In genomic region chr5:1506242-1507015, GRCh38 we compare ENCODE assay signal across 17 cellular contexts. TPM values are rescaled to one million over a fixed set of nuclear protein-coding genes. Genes with fewer than 3 reads are reported as not detected.
DNase-seq lines count a peak whose midpoint lies in the region; TF ChIP-seq lines count a peak whose summit lies in the region.
"Had no signal": no experiment of that assay in that cellular context is flagged by ENCODE, and none has a peak within 500 bp of the region (broad histone marks: within the 10 kb centered on the region; RNA-seq: fewer than 3 reads in every experiment).

No MANE protein-coding gene starts in this region.

- no peak overlapping the region for H3K27ac ChIP-seq in CD8-positive, alpha-beta memory T cell (ENCODE audit: low read depth, low read length)
- H3K27ac ChIP-seq in OCI-LY7 (ENCODE audit: low read depth, low read length, poor library complexity, severe bottlenecking) = no peak overlapping the region
- H3K27ac ChIP-seq in neuronal stem cell (replicated peaks; ENCODE audit: low read length) = no peak overlapping the region
- H3K27ac ChIP-seq in suprapubic skin = no peak overlapping the region
- H3K27ac ChIP-seq: colonic mucosa, parathyroid adenoma had no signal

- peaks cover 0 to 3% of the 10 kb centered on the region in 2 donors for H3K27me3 Mint-ChIP-seq in CD8-positive, alpha-beta memory T cell

- peak overlapping the region; percentile 49 for H2BK5ac ChIP-seq in neuronal stem cell (ENCODE audit: low read length)

- H3K4me1 ChIP-seq in CD8-positive, alpha-beta memory T cell (ENCODE audit: insufficient read depth, low read length) = peaks cover 46% of the 10 kb centered on the region
- H3K4me1 ChIP-seq in OCI-LY7 (ENCODE audit: insufficient read depth, low read length, poor library complexity, severe bottlenecking) (peaks cover 52% of the 10 kb centered on the region), iPS-15b (ENCODE audit: control insufficient read depth, insufficient read depth, low read length) (peaks cover 11% of the 10 kb centered on the region), neuronal stem cell (ENCODE audit: control insufficient read depth in 2 of 2, insufficient read depth in 1 of 2, low read depth in 1 of 2, low read length in 2 of 2) (peaks cover 0 to 15% of the 10 kb centered on the region in 2 donors), suprapubic skin (peaks cover 28% of the 10 kb centered on the region)
- H3K4me1 ChIP-seq: colonic mucosa, HAP-1, parathyroid adenoma had no signal

- no peaks in the 10 kb centered on the region for H3K9me2 ChIP-seq in OCI-LY7 (ENCODE audit: insufficient read depth, low read length)

- intact Hi-C loops in OCI-LY7 (cut with micrococcal nuclease; ENCODE audit: unreplicated experiment) = no loop called here

- no peaks in the 10 kb centered on the region for H3K9me3 Mint-ChIP-seq in CD8-positive, alpha-beta memory T cell

- peaks cover 59 to 85% (median 66%) of the 10 kb centered on the region in 3 donors for H3K4me1 Mint-ChIP-seq in CD8-positive, alpha-beta memory T cell

- no peak overlapping the region for H4K91ac ChIP-seq in neuronal stem cell (ENCODE audit: low read depth, low read length, poor library complexity)

- H2BK12ac ChIP-seq in neuronal stem cell (ENCODE audit: low read length) = no peak overlapping the region

- H4K20me1 ChIP-seq in OCI-LY7 (ENCODE audit: insufficient read depth, low read length) = peaks cover 5% of the 10 kb centered on the region; the same call in 1 of the 2 replicates

- no peak for TF ChIP-seq POLR2A in suprapubic skin (IDR thresholded peaks at IDR 0.05)

- H3K36me3 ChIP-seq in CD8-positive, alpha-beta memory T cell (ENCODE audit: insufficient read depth, low read length) = peaks cover 7% of the 10 kb centered on the region
- H3K36me3 ChIP-seq in OCI-LY7 (ENCODE audit: insufficient read depth, low read length) (peaks cover 58% of the 10 kb centered on the region), iPS-15b (ENCODE audit: control insufficient read depth, insufficient read depth, low read length) (peaks cover 42% of the 10 kb centered on the region), neuronal stem cell (replicated peaks in 1 of 2; ENCODE audit: control insufficient read depth in 2 of 2, insufficient read depth in 2 of 2, low read length in 2 of 2) (peaks cover 9 to 42% of the 10 kb centered on the region in 2 donors), suprapubic skin (peaks cover 5% of the 10 kb centered on the region)
- H3K36me3 ChIP-seq: colonic mucosa had no signal

- H2AK5ac ChIP-seq in neuronal stem cell (ENCODE audit: low read depth, low read length) = no peak overlapping the region

- no peak overlapping the region for H2BK120ac ChIP-seq in neuronal stem cell (ENCODE audit: low read depth, low read length)

- no peak overlapping the region for H3K4ac ChIP-seq in neuronal stem cell (ENCODE audit: low read length)

- no peak overlapping the region for H3K4me3 ChIP-seq in CD8-positive, alpha-beta memory T cell (ENCODE audit: low read length)
- H3K4me3 ChIP-seq in OCI-LY7 (ENCODE audit: low read depth, low read length, poor library complexity, severe bottlenecking) (no peak overlapping the region), iPS-15b (ENCODE audit: low read depth, low read length) (no peak overlapping the region), neuronal stem cell (ENCODE audit: low read length in 2 of 2) (no peak overlapping the region), suprapubic skin (no peak overlapping the region)
- H3K4me3 ChIP-seq: colonic mucosa, HAP-1, skin epidermis had no signal

- TF ChIP-seq CTCF in OCI-LY7 (conservative IDR thresholded peaks at IDR 0.05; ENCODE audit: low read length) (no peak), suprapubic skin (IDR thresholded peaks at IDR 0.05) (no peak)

- H4K8ac ChIP-seq in neuronal stem cell (ENCODE audit: low read depth, low read length) = no peak overlapping the region

- H2AFZ ChIP-seq in OCI-LY7 (ENCODE audit: low read length) (no peak overlapping the region), neuronal stem cell (ENCODE audit: low read length) (no peak overlapping the region)
- H2AFZ ChIP-seq: parathyroid adenoma had no signal

- CTCF ChIA-PET in CD8-positive, alpha-beta memory T cell (lab: Charles Lee) = interaction anchor here (0.8 kb wide), 1 partner anchor 339 kb away, joined by 3 read pairs; no protein-coding TSS in a partner anchor
- CTCF ChIA-PET in OCI-LY7 (lab: Charles Lee; ENCODE audit: unreplicated experiment) = no interaction called here

- peak overlapping the region; percentile 58 for H3K14ac ChIP-seq in neuronal stem cell (ENCODE audit: low read length)

- POLR2A ChIA-PET in CD8-positive, alpha-beta memory T cell (lab: Charles Lee) = interaction anchor here (1.7 kb wide), 1 partner anchor 12 kb away, joined by 6 read pairs; no protein-coding TSS in a partner anchor
- POLR2A ChIA-PET in OCI-LY7 (lab: Charles Lee) = no interaction called here

- no CpG with 5 or more reads among the region's 20 CpGs for WGBS in neuronal stem cell (ENCODE audit: extremely low coverage in 2 of 2, insufficient read length in 2 of 2, insufficient replicate concordance in 1 of 2), 2 donors
- 76% methylated on average over 20 of the region's 20 CpGs for WGBS in suprapubic skin

- H3K4me3 Mint-ChIP-seq in CD8-positive, alpha-beta memory T cell = peak overlapping the region in 1 of 7 donors; percentile 59

- H3K36me3 Mint-ChIP-seq in CD8-positive, alpha-beta memory T cell = peaks cover 0 to 56% (median 13%) of the 10 kb centered on the region in 3 donors

- no peaks in the 10 kb centered on the region for H3K27me3 ChIP-seq in CD8-positive, alpha-beta memory T cell (ENCODE audit: insufficient read depth, low read length, poor library complexity, severe bottlenecking)
- H3K27me3 ChIP-seq in iPS-15b (ENCODE audit: control insufficient read depth, insufficient read depth, low read length) (no peaks in the 10 kb centered on the region), neuronal stem cell (ENCODE audit: control insufficient read depth in 3 of 3, insufficient read depth in 3 of 3, low read depth in 1 of 3, low read length in 3 of 3) (no peaks in the 10 kb centered on the region), suprapubic skin (no peaks in the 10 kb centered on the region)
- H3K27me3 ChIP-seq: colonic mucosa had no signal

- peak in 1 of 5 donors; percentile 38 for DNase-seq in CD8-positive, alpha-beta memory T cell
- no peak for DNase-seq in OCI-LY7 (ENCODE audit: low spot score)
- no peak for DNase-seq in neuronal stem cell (ENCODE audit: low spot score)
- DNase-seq in H4 (ENCODE audit: low spot score) = no peak
- DNase-seq in mucosa of gallbladder (ENCODE audit: low spot score) = no peak
- no peak for DNase-seq in stimulated activated naive CD4-positive, alpha-beta T cell treated with Interleukin-2 at 50 U/mL for 16 hours (lab: John Stamatoyannopoulos, UW)
- no peak for DNase-seq in suprapubic skin (ENCODE audit: low spot score in 2 of 2)
- DNase-seq: activated CD4-positive, alpha-beta T cell treated with anti-CD3 and anti-CD28 coated beads, Interleukin-2, amount 50 U/mL, for 1 hour; activated naive CD4-positive, alpha-beta T cell; colonic mucosa; hippocampal formation; KG1; NCI-H1105 had no signal

- H3K9me3 ChIP-seq in CD8-positive, alpha-beta memory T cell (ENCODE audit: low read length) = no peaks in the 10 kb centered on the region
- H3K9me3 ChIP-seq in OCI-LY7 (ENCODE audit: low read length) = no peaks in the 10 kb centered on the region
- H3K9me3 ChIP-seq in iPS-15b (ENCODE audit: control insufficient read depth, insufficient read depth, low read length) = no peaks in the 10 kb centered on the region
- H3K9me3 ChIP-seq in neuronal stem cell (replicated peaks in 1 of 2; ENCODE audit: control insufficient read depth in 2 of 2, insufficient read depth in 1 of 2, low read depth in 1 of 2, low read length in 2 of 2) = peaks cover 0 to 2% of the 10 kb centered on the region in 2 donors
- H3K9me3 ChIP-seq in suprapubic skin = no peaks in the 10 kb centered on the region
- H3K9me3 ChIP-seq: colonic mucosa, HAP-1 had no signal

- peaks cover 50% of the 10 kb centered on the region for H3K79me2 ChIP-seq in OCI-LY7 (ENCODE audit: insufficient read depth, low read depth, low read length)

- H3K27ac Mint-ChIP-seq in CD8-positive, alpha-beta memory T cell = peak overlapping the region in 7 of 8 donors; percentile 27 to 66 (median 38)

- H3K79me1 ChIP-seq in neuronal stem cell (ENCODE audit: low read depth, low read length) = peaks cover 36% of the 10 kb centered on the region

- H2BK15ac ChIP-seq in neuronal stem cell (ENCODE audit: low read length) = no peak overlapping the region

- peak overlapping the region; percentile 58 for H3K18ac ChIP-seq in neuronal stem cell (ENCODE audit: low read length)

- no TSS peak for BruUV-seq in OCI-LY7 (replicated peaks; lab: Mats Ljungman, UMichigan)

- TF ChIP-seq EP300 in suprapubic skin (IDR thresholded peaks at IDR 0.05) = no peak

- H3K4me2 ChIP-seq in OCI-LY7 (ENCODE audit: low read length) (peak overlapping the region; percentile 23), neuronal stem cell (ENCODE audit: insufficient read depth, low read length, poor library complexity, severe bottlenecking) (no peak overlapping the region)

- H3K9ac ChIP-seq in iPS-15b (ENCODE audit: low read depth, low read length) = peak overlapping the region; percentile 32
- peak overlapping the region; percentile 80 for H3K9ac ChIP-seq in neuronal stem cell (ENCODE audit: low read depth, low read length, poor library complexity)
- H3K9ac ChIP-seq: parathyroid adenoma had no signal

- H3K23ac ChIP-seq in neuronal stem cell (ENCODE audit: low read depth, low read length, poor library complexity) = peak overlapping the region; percentile 39

RNA-seq across cellular contexts. Expression of gene LPCAT1, which starts 17.3 kb away (rescaled TPM):
- 100 to 1,000 TPM in 1 of 2 experiments, 10 to 100 TPM in 1; 92.5 to 101 TPM for total RNA-seq in CD8-positive, alpha-beta memory T cell
- polyA plus RNA-seq in CD8-positive, alpha-beta memory T cell = 95.9 TPM
- total RNA-seq in OCI-LY7 (2014; rRNA removed; shearing (Covaris generic)) = 47.7 and 69.1 TPM in 2 replicates
- total RNA-seq in OCI-LY7 (2022) = 57.3 and 63.6 TPM in 2 replicates
- polyA plus RNA-seq in neuronal stem cell (2013, experiment 1 of 2) = 92.2 TPM
- polyA plus RNA-seq in neuronal stem cell (2013, experiment 2 of 2) = 93.4 TPM
- 23.9 and 31.2 TPM in 2 replicates for total RNA-seq in H4 (2014; rRNA removed; shearing (Covaris generic))
- 119 TPM for total RNA-seq in mucosa of gallbladder
- total RNA-seq in suprapubic skin = 10 to 100 TPM; 11.3 to 21.0 (median 13.8) TPM
